ENCODE assay signal across 10 cellular contexts in the genomic region with DNA sequence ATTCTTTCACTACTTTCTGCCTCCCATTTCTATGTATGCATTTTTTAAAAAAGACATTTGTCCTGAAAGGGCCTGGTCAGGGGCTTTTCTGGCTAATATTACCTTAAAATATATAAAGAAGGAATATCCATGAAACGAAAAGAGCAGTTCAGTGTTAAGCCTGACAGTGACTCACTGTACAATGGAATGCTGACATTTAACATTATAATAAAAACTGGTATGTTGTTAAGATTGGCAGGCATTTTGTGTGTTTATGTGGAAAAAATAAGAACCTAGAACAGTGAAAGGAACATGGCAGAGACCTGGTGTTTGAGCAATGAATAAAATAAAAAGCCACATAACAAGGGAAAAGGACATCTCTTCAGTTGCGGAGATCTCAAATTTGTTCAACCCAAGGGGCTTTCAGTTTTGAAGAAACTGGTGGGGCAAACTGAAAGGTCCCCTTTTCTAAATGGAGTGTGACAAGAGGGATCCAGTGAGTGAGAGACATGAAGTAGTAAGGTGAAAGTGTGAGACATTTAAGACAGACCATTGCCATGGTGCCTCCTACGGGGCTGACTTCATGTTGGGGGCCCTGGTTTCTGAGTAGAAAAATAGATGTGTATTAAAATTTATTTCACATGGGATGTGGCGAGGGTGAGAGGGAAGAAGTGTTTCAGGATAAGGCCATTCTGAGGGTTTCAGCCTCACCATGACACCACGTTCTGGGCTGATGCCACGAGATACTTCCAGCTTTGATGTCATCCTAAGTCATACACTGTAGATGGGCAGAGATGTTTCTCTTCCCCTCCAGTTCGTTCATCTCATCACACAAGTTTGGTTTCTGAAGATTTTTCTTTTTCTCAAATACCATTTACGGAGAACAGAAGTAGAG.
DNase-seq lines count a peak whose midpoint lies in the region; ATAC-seq and TF ChIP-seq lines count a peak whose summit lies in the region.
"Had no signal": no experiment of that assay in that cellular context is flagged by ENCODE, and none has a peak within 500 bp of the region (broad histone marks: within the 10 kb centered on the region; RNA-seq: fewer than 3 reads in every experiment).

No MANE protein-coding gene starts in this region.

- peak overlapping the region; percentile 79; the same call in 1 of the 2 replicates for H3K18ac ChIP-seq in IMR-90 (ENCODE audit: low read depth, low read length)

- no peak overlapping the region for H2AK9ac ChIP-seq in IMR-90 (replicated peaks; ENCODE audit: low read depth, low read length, poor library complexity)

- intact Hi-C loops in CD8-positive, alpha-beta T cell (cut with DNase I, micrococcal nuclease): loop anchor here (5.0 to 10.0 kb wide), 4 partner anchors 322 to 1322 kb away; a partner anchor contains a TSS
- intact Hi-C loops in IMR-90 (cut with micrococcal nuclease): loop anchor here (2.0 kb wide), 1 partner anchor 324 kb away; a partner anchor contains a TSS

- peaks cover 29% of the 10 kb centered on the region for H3K4me1 ChIP-seq in CD8-positive, alpha-beta T cell (ENCODE audit: insufficient read depth, low read length)
- H3K4me1 ChIP-seq in IMR-90 (ENCODE audit: control insufficient read depth, insufficient read depth, low read length) (peaks cover 17% of the 10 kb centered on the region), neural progenitor cell (peaks cover 32% of the 10 kb centered on the region)

- no peaks in the 10 kb centered on the region for H3K36me3 ChIP-seq in CD8-positive, alpha-beta T cell (ENCODE audit: insufficient read depth, low read length)
- H3K36me3 ChIP-seq in IMR-90 (ENCODE audit: control insufficient read depth, insufficient read depth, low read length) (peaks cover 1% of the 10 kb centered on the region; the same call in 1 of the 2 replicates), neural progenitor cell (no peaks in the 10 kb centered on the region)

- no peak overlapping the region; the same call in 1 of the 2 replicates for H3K9ac ChIP-seq in IMR-90 (ENCODE audit: low read depth, low read length)
- H3K9ac ChIP-seq in neural progenitor cell: no peak overlapping the region

- peak overlapping the region; percentile 27; the same call in 1 of the 2 replicates for H2AK5ac ChIP-seq in IMR-90 (ENCODE audit: low read depth, low read length)

- H3K4me1 Mint-ChIP-seq in CD8-positive, alpha-beta T cell (ENCODE audit: low read depth): peaks cover 33% of the 10 kb centered on the region
- H3K4me1 Mint-ChIP-seq in osteocyte (ENCODE audit: unreplicated experiment): peaks cover 43% of the 10 kb centered on the region
- peaks cover 17% of the 10 kb centered on the region for H3K4me1 Mint-ChIP-seq in neural progenitor cell

- H3K23ac ChIP-seq in IMR-90 (ENCODE audit: low read depth, low read length): no peak overlapping the region

- H2BK20ac ChIP-seq in IMR-90 (ENCODE audit: low read depth, low read length): 0 out of 2 replicates have a peak overlapping the region, but pooled peaks have one; percentile 47

- no peak overlapping the region for H3K27ac ChIP-seq in CD8-positive, alpha-beta T cell (ENCODE audit: low read depth, low read length)
- H3K27ac ChIP-seq in IMR-90 (ENCODE audit: insufficient read depth, low read length): peak overlapping the region; percentile 48; the same call in 1 of the 2 replicates
- no peak overlapping the region for H3K27ac ChIP-seq in neural progenitor cell
- H3K27ac ChIP-seq: sigmoid colon had no signal

- no peak overlapping the region for H3K56ac ChIP-seq in IMR-90 (ENCODE audit: extremely low read depth, insufficient read depth, low read length)

- 100% methylated on average over 1 of the region's 8 CpGs; no CpG with 5 or more reads in 1 of the 2 experiments for WGBS in IMR-90 (ENCODE audit: extremely low coverage in 2 of 2, insufficient read length in 1 of 2), 2 experiments

- peak overlapping the region; percentile 53; the same call in 1 of the 2 replicates for H3K4me2 ChIP-seq in IMR-90 (ENCODE audit: low read depth, low read length)
- no peak overlapping the region for H3K4me2 ChIP-seq in neural progenitor cell

- H3F3A ChIP-seq in neural progenitor cell (ENCODE audit: low read depth): peaks cover 8% of the 10 kb centered on the region

- TF ChIP-seq CTCF in CD8-positive, alpha-beta T cell (IDR thresholded peaks at IDR 0.05): no peak
- TF ChIP-seq CTCF in IMR-90 (conservative IDR thresholded peaks at IDR 0.05; ENCODE audit: low read depth, low read length): no peak
- TF ChIP-seq CTCF in choroid plexus epithelial cell (conservative IDR thresholded peaks at IDR 0.05; ENCODE audit: low read depth, low read length): no peak
- no peak for TF ChIP-seq CTCF in osteocyte (IDR thresholded peaks at IDR 0.05)
- no peak for TF ChIP-seq CTCF in neural progenitor cell (IDR thresholded peaks at IDR 0.05)

- no peak overlapping the region for H3K4me3 Mint-ChIP-seq in CD8-positive, alpha-beta T cell
- H3K4me3 Mint-ChIP-seq in osteocyte (ENCODE audit: unreplicated experiment) (no peak overlapping the region), neural progenitor cell (no peak overlapping the region)

- dilution Hi-C loops in IMR-90 (cut with HindIII; ENCODE audit: low sequenced_read_pairs, unreplicated experiment): no loop called here

- peak overlapping the region; percentile 38 for H3K27ac Mint-ChIP-seq in CD8-positive, alpha-beta T cell
- H3K27ac Mint-ChIP-seq in osteocyte (ENCODE audit: unreplicated experiment): peak overlapping the region; percentile 85
- no peak overlapping the region for H3K27ac Mint-ChIP-seq in neural progenitor cell

- H3K9me1 ChIP-seq in IMR-90 (ENCODE audit: insufficient read depth, low read length): peaks cover 2% of the 10 kb centered on the region; the same call in 1 of the 2 replicates

- H2BK120ac ChIP-seq in IMR-90 (ENCODE audit: low read depth, low read length): peak overlapping the region; percentile 7; the same call in 1 of the 2 replicates

- H3K27me3 ChIP-seq in CD8-positive, alpha-beta T cell (ENCODE audit: insufficient read depth, low read length): no peaks in the 10 kb centered on the region
- H3K27me3 ChIP-seq in IMR-90 (ENCODE audit: control insufficient read depth, insufficient read depth, low read length): no peaks in the 10 kb centered on the region
- no peaks in the 10 kb centered on the region for H3K27me3 ChIP-seq in neural progenitor cell
- H3K27me3 ChIP-seq: sigmoid colon had no signal

- BruUV-seq in IMR-90 (replicated peaks; lab: Mats Ljungman, UMichigan): no TSS peak

- H3K79me1 ChIP-seq in IMR-90 (ENCODE audit: low read depth in 1 of 2, low read length in 2 of 2): no peaks in the 10 kb centered on the region

- peak overlapping the region in 1 of 2 experiments; percentile 15; a peak in 2 of 4 replicates for H4K8ac ChIP-seq in IMR-90 (ENCODE audit: low read depth in 2 of 2, low read length in 2 of 2)

- in situ Hi-C loops in IMR-90 (cut with MboI; ENCODE audit: low sequenced_read_pairs): no loop called here

- no peaks in the 10 kb centered on the region for H3K9me3 ChIP-seq in CD8-positive, alpha-beta T cell (ENCODE audit: low read length)
- H3K9me3 ChIP-seq in IMR-90 (ENCODE audit: control insufficient read depth, insufficient read depth, low read length) (no peaks in the 10 kb centered on the region), neural progenitor cell (ENCODE audit: low read depth) (no peaks in the 10 kb centered on the region)
- H3K9me3 ChIP-seq: sigmoid colon had no signal

- POLR2A ChIA-PET in CD8-positive, alpha-beta T cell (lab: Charles Lee): no interaction called here
- POLR2A ChIA-PET in IMR-90 (lab: Charles Lee; ENCODE audit: unreplicated experiment): no interaction called here

- peak overlapping the region; percentile 12 for H3K4ac ChIP-seq in IMR-90 (ENCODE audit: low read depth, low read length)

- peak overlapping the region; percentile 17; the same call in 1 of the 2 replicates for H4K91ac ChIP-seq in IMR-90 (ENCODE audit: insufficient read depth, low read depth, low read length)

- DNase-seq in CD8-positive, alpha-beta T cell: no peak
- peak; percentile 39 for DNase-seq in IMR-90
- DNase-seq in choroid plexus epithelial cell (ENCODE audit: low read depth): peak; percentile 74
- DNase-seq in osteocyte (ENCODE audit: extremely low spot score, unreplicated experiment): no peak
- DNase-seq in neural progenitor cell (ENCODE audit: low spot score): no peak
- DNase-seq in NCI-H2171 treated with DMSO at 0.1 percent for 48 hours (lab: John Stamatoyannopoulos, UW): no peak
- no peak for DNase-seq in Kasumi-1 (lab: John Stamatoyannopoulos, UW)
- DNase-seq: sigmoid colon, T-helper 9 cell had no signal

- H3K36me3 Mint-ChIP-seq in CD8-positive, alpha-beta T cell: peaks cover 18% of the 10 kb centered on the region
- H3K36me3 Mint-ChIP-seq in osteocyte (ENCODE audit: unreplicated experiment) (peaks cover 8% of the 10 kb centered on the region), neural progenitor cell (peaks cover 9% of the 10 kb centered on the region)

- H2AFZ ChIP-seq in IMR-90 (replicated peaks; ENCODE audit: low read length, poor library complexity) (no peak overlapping the region), neural progenitor cell (replicated peaks) (no peak overlapping the region)

- no peak for TF ChIP-seq POLR2A in IMR-90 (IDR thresholded peaks at IDR 0.05; ENCODE audit: low read depth, low read length)

- H3K4me3 ChIP-seq in CD8-positive, alpha-beta T cell (ENCODE audit: low read depth, low read length): no peak overlapping the region
- H3K4me3 ChIP-seq in IMR-90 (ENCODE audit: insufficient read depth, low read depth, low read length): no peak overlapping the region
- no peak overlapping the region for H3K4me3 ChIP-seq in choroid plexus epithelial cell (ENCODE audit: low read depth, low read length)
- no peak overlapping the region for H3K4me3 ChIP-seq in neural progenitor cell
- H3K4me3 ChIP-seq: sigmoid colon had no signal

- H4K5ac ChIP-seq in IMR-90 (ENCODE audit: low read depth, low read length): peak overlapping the region; percentile 61; the same call in 1 of the 2 replicates

- CTCF ChIA-PET in CD8-positive, alpha-beta T cell (lab: Charles Lee): no interaction called here
- CTCF ChIA-PET in IMR-90 (lab: Yijun Ruan, JAX): interaction anchor here (0.6 kb wide), 1 partner anchor 13 kb away, joined by 3 read pairs; no protein-coding TSS in a partner anchor

- no peaks in the 10 kb centered on the region for H4K20me1 ChIP-seq in IMR-90 (ENCODE audit: insufficient read depth, low read length)
- H4K20me1 ChIP-seq in neural progenitor cell (ENCODE audit: low read depth): no peaks in the 10 kb centered on the region

- H3K27me3 Mint-ChIP-seq in CD8-positive, alpha-beta T cell (ENCODE audit: low read depth): no peaks in the 10 kb centered on the region
- H3K27me3 Mint-ChIP-seq in osteocyte (ENCODE audit: unreplicated experiment): no peaks in the 10 kb centered on the region
- peaks cover 3% of the 10 kb centered on the region for H3K27me3 Mint-ChIP-seq in neural progenitor cell (ENCODE audit: insufficient read depth, low read depth)

- TF ChIP-seq RAD21 in IMR-90 (IDR thresholded peaks at IDR 0.05; ENCODE audit: low read length): no peak

- ATAC-seq in CD8-positive, alpha-beta T cell: no peak
- peak; percentile 64 for ATAC-seq in IMR-90 (ENCODE audit: low read depth)
- no peak for ATAC-seq in HG03045 (IDR thresholded peaks at IDR 0.05; ENCODE audit: unreplicated experiment)

- no peaks in the 10 kb centered on the region for H3K9me3 Mint-ChIP-seq in CD8-positive, alpha-beta T cell
- H3K9me3 Mint-ChIP-seq in osteocyte (ENCODE audit: unreplicated experiment) (no peaks in the 10 kb centered on the region), neural progenitor cell (no peaks in the 10 kb centered on the region)

- peak overlapping the region; percentile 8 for H2BK5ac ChIP-seq in IMR-90 (ENCODE audit: low read depth, low read length, poor library complexity, severe bottlenecking)

- no peaks in the 10 kb centered on the region for H3K79me2 ChIP-seq in neural progenitor cell (ENCODE audit: low read depth)

- H3K14ac ChIP-seq in IMR-90 (replicated peaks; ENCODE audit: low read depth, low read length): peak overlapping the region; percentile 42

- H2BK15ac ChIP-seq in IMR-90 (ENCODE audit: low read depth, low read length): 0 out of 3 replicates have a peak overlapping the region, but pooled peaks have one; percentile 17

Comparison
In these comparisons a context has a peak if more than half of its experiments do, and no peak if none do; other contexts are left out.
1. DNase-seq: peak in IMR-90 (single experiment) and choroid plexus epithelial cell (single experiment); none in CD8-positive, alpha-beta T cell (0 of 7), osteocyte (single experiment), neural progenitor cell (single experiment), NCI-H2171 treated with DMSO at 0.1 percent for 48 hours (single experiment) and Kasumi-1 (0 of 2).